Comparison of ENCODE assay signal across 14 cellular contexts in the genomic region with DNA sequence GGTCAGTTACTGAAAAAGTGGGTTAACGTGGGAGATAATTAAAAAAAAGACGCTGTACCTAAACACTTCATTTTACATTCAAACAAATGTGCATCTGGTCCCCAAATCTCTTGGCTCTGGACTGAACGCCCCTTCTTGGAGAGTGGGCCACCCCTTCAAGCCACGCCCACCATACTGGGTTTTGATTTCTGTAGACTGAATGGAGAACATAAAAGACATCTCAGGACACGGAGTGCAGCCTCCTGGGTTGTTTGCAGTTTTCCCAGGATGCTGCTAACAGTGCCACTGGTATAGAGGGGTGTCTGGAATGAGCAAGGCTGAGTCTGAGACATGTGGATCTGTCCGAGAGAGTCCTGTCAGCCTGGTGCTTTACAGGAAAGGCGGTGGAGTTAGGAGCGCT.
"Had no signal": no experiment of that assay in that cellular context is flagged by ENCODE, and none has a peak within 500 bp of the region (broad histone marks: within the 10 kb centered on the region; RNA-seq: fewer than 3 reads in every experiment).

No MANE protein-coding gene starts in this region.

- DNase-seq: activated CD4-positive, alpha-beta memory T cell treated with anti-CD3 and anti-CD28 coated beads, Interleukin-2, amount 10 ng/mL, durations not matched to agents 7 days and 5 days; activated CD4-positive, alpha-beta T cell treated with anti-CD3 and anti-CD28 coated beads for 36 hours; activated gamma-delta T cell; activated naive CD8-positive, alpha-beta T cell treated with anti-CD3 and anti-CD28 coated beads, Interleukin-2, amount 10 ng/mL, durations not matched to agents 7 days and 5 days; anterior cingulate cortex; cerebellar nuclear complex; foreskin keratinocyte; heart right ventricle; left ventricle myocardium inferior; mesendoderm; occipital lobe; stimulated activated CD4-positive, alpha-beta T cell treated with anti-CD3 and anti-CD28 coated beads, Interleukin-4, amount 100 ng/mL, for 1 hour; T1000 had no signal

- H3K9me3 ChIP-seq: heart right ventricle, left ventricle myocardium inferior had no signal

- ATAC-seq: activated CD4-positive, alpha-beta T cell treated with anti-CD3 and anti-CD28 coated beads for 36 hours; foreskin keratinocyte; heart right ventricle; T-cell had no signal

- H3K4me3 ChIP-seq: heart right ventricle, left ventricle myocardium inferior had no signal

- H3K27me3 ChIP-seq: foreskin keratinocyte, heart right ventricle had no signal

- H3K27ac ChIP-seq: foreskin keratinocyte, heart right ventricle, left ventricle myocardium inferior had no signal

- H3K4me1 ChIP-seq: foreskin keratinocyte had no signal
